14 cellular contexts compared by ENCODE assay signal in genomic region chr2:49619804-49620203, GRCh38.
A peak's percentile ranks its signal among the peaks of the same experiment; 100 is the strongest.
DNase-seq lines count a peak whose midpoint lies in the region; ATAC-seq and TF ChIP-seq lines count a peak whose summit lies in the region.
"Had no signal": no experiment of that assay in that cellular context is flagged by ENCODE, and none has a peak within 500 bp of the region (broad histone marks: within the 10 kb centered on the region; RNA-seq: fewer than 3 reads in every experiment).

No MANE protein-coding gene starts in this region.

- H3K27me3 Mint-ChIP-seq in endothelial cell (ENCODE audit: unreplicated experiment): peaks cover 1% of the 10 kb centered on the region
- no peaks in the 10 kb centered on the region for H3K27me3 Mint-ChIP-seq in activated T-helper 1 cell treated with anti-CD3 and anti-CD28 coated beads, Interleukin-12 subunit alpha, Interleukin-12 subunit beta, Interleukin-2, Interleukin-4 antibody, amounts not matched to agents 30 ng/mL and 10 ng/mL and 1 ng/mL, durations not matched to agents 14 hours and 24 hours and 36 hours (ENCODE audit: insufficient read depth)
- H3K27me3 Mint-ChIP-seq: activated CD4-positive, alpha-beta memory T cell treated with anti-CD3 and anti-CD28 coated beads, Interleukin-2, amount 10 ng/mL, durations not matched to agents 7 days and 5 days; brain had no signal

- intact Hi-C loops in left cardiac atrium (cut with DNase I): loop anchor here in 1 of 2 donors (5.0 to 10.0 kb wide), 2 partner anchors 525 to 782 kb away; no protein-coding TSS in a partner anchor
- intact Hi-C loops in activated T-helper 1 cell treated with anti-CD3 and anti-CD28 coated beads, Interleukin-12 subunit alpha, Interleukin-12 subunit beta, Interleukin-2, Interleukin-4 antibody, amounts not matched to agents 30 ng/mL and 10 ng/mL and 1 ng/mL, durations not matched to agents 14 hours and 24 hours and 36 hours (cut with micrococcal nuclease): no loop called here

- ATAC-seq in left cardiac atrium: no peak

- H3K27me3 ChIP-seq in cardiac muscle cell: no peaks in the 10 kb centered on the region

- no peaks in the 10 kb centered on the region for H3K36me3 Mint-ChIP-seq in endothelial cell (ENCODE audit: low read depth, unreplicated experiment)
- no peaks in the 10 kb centered on the region for H3K36me3 Mint-ChIP-seq in activated T-helper 1 cell treated with anti-CD3 and anti-CD28 coated beads, Interleukin-12 subunit alpha, Interleukin-12 subunit beta, Interleukin-2, Interleukin-4 antibody, amounts not matched to agents 30 ng/mL and 10 ng/mL and 1 ng/mL, durations not matched to agents 14 hours and 24 hours and 36 hours (ENCODE audit: low read depth)
- H3K36me3 Mint-ChIP-seq: brain, CD14-positive monocyte had no signal

- peak overlapping the region; percentile 74 for H3K27ac ChIP-seq in cardiac muscle cell

- H3K36me3 ChIP-seq in cardiac muscle cell: no peaks in the 10 kb centered on the region

- H3K4me1 Mint-ChIP-seq in endothelial cell (ENCODE audit: unreplicated experiment): no peaks in the 10 kb centered on the region
- H3K4me1 Mint-ChIP-seq in activated T-helper 1 cell treated with anti-CD3 and anti-CD28 coated beads, Interleukin-12 subunit alpha, Interleukin-12 subunit beta, Interleukin-2, Interleukin-4 antibody, amounts not matched to agents 30 ng/mL and 10 ng/mL and 1 ng/mL, durations not matched to agents 14 hours and 24 hours and 36 hours (ENCODE audit: low read depth): no peaks in the 10 kb centered on the region
- H3K4me1 Mint-ChIP-seq: activated CD4-positive, alpha-beta memory T cell treated with anti-CD3 and anti-CD28 coated beads, Interleukin-2, amount 10 ng/mL, durations not matched to agents 7 days and 5 days; CD14-positive monocyte had no signal

- H3K27ac Mint-ChIP-seq in endothelial cell (ENCODE audit: unreplicated experiment): no peak overlapping the region
- H3K27ac Mint-ChIP-seq in activated T-helper 1 cell treated with anti-CD3 and anti-CD28 coated beads, Interleukin-12 subunit alpha, Interleukin-12 subunit beta, Interleukin-2, Interleukin-4 antibody, amounts not matched to agents 30 ng/mL and 10 ng/mL and 1 ng/mL, durations not matched to agents 14 hours and 24 hours and 36 hours: no peak overlapping the region
- H3K27ac Mint-ChIP-seq: activated CD4-positive, alpha-beta memory T cell treated with anti-CD3 and anti-CD28 coated beads, Interleukin-2, amount 10 ng/mL, durations not matched to agents 7 days and 5 days; brain; CD14-positive monocyte had no signal

- no peaks in the 10 kb centered on the region for H3K9me3 ChIP-seq in cardiac muscle cell (ENCODE audit: low read depth)

- no peak overlapping the region for H3K4me3 Mint-ChIP-seq in endothelial cell (ENCODE audit: unreplicated experiment)
- H3K4me3 Mint-ChIP-seq in activated T-helper 1 cell treated with anti-CD3 and anti-CD28 coated beads, Interleukin-12 subunit alpha, Interleukin-12 subunit beta, Interleukin-2, Interleukin-4 antibody, amounts not matched to agents 30 ng/mL and 10 ng/mL and 1 ng/mL, durations not matched to agents 14 hours and 24 hours and 36 hours: no peak overlapping the region
- H3K4me3 Mint-ChIP-seq: activated CD4-positive, alpha-beta memory T cell treated with anti-CD3 and anti-CD28 coated beads, Interleukin-2, amount 10 ng/mL, durations not matched to agents 7 days and 5 days; brain; CD14-positive monocyte had no signal

- H3K4me1 ChIP-seq in cardiac muscle cell (ENCODE audit: low read depth): peaks cover 16% of the 10 kb centered on the region

- TF ChIP-seq CTCF in cardiac muscle cell (IDR thresholded peaks at IDR 0.05; ENCODE audit: low read depth, low read length) (peak; percentile 21), endothelial cell (IDR thresholded peaks at IDR 0.05; ENCODE audit: unreplicated experiment) (peak; percentile 44), retinal pigment epithelial cell (conservative IDR thresholded peaks at IDR 0.05; ENCODE audit: low read depth, low read length) (peak; percentile 43)

- DNase-seq in cardiac muscle cell (ENCODE audit: low read depth in 1 of 2, low spot score in 1 of 2) (peak in 1 of 2 donors; percentile 3), left cardiac atrium (no peak), NCI-H146 treated with DMSO at 0.1 percent for 48 hours (lab: John Stamatoyannopoulos, UW; ENCODE audit: unreplicated experiment) (peak; percentile 3), endothelial cell (ENCODE audit: low spot score) (peak; percentile 9), retinal pigment epithelial cell (ENCODE audit: low read depth) (no peak), OCI-M2 (lab: John Stamatoyannopoulos, UW; ENCODE audit: unreplicated experiment) (no peak), H4 (ENCODE audit: low spot score) (no peak)
- DNase-seq in activated T-helper 1 cell treated with anti-CD3 and anti-CD28 coated beads, Interleukin-12 subunit alpha, Interleukin-12 subunit beta, Interleukin-2, Interleukin-4 antibody, amounts not matched to agents 30 ng/mL and 10 ng/mL and 1 ng/mL, durations not matched to agents 14 hours and 24 hours and 36 hours (ENCODE audit: low spot score): no peak
- DNase-seq: activated CD4-positive, alpha-beta memory T cell treated with anti-CD3 and anti-CD28 coated beads, Interleukin-2, amount 10 ng/mL, durations not matched to agents 7 days and 5 days; activated gamma-delta T cell; NCI-H1930 had no signal

- H3K9me3 Mint-ChIP-seq in endothelial cell (ENCODE audit: unreplicated experiment): no peaks in the 10 kb centered on the region
- H3K9me3 Mint-ChIP-seq in activated T-helper 1 cell treated with anti-CD3 and anti-CD28 coated beads, Interleukin-12 subunit alpha, Interleukin-12 subunit beta, Interleukin-2, Interleukin-4 antibody, amounts not matched to agents 30 ng/mL and 10 ng/mL and 1 ng/mL, durations not matched to agents 14 hours and 24 hours and 36 hours: no peaks in the 10 kb centered on the region
- H3K9me3 Mint-ChIP-seq: activated CD4-positive, alpha-beta memory T cell treated with anti-CD3 and anti-CD28 coated beads, Interleukin-2, amount 10 ng/mL, durations not matched to agents 7 days and 5 days; brain; CD14-positive monocyte had no signal

- H3K4me3 ChIP-seq in cardiac muscle cell (no peak overlapping the region), retinal pigment epithelial cell (ENCODE audit: low read length) (no peak overlapping the region)
- H3K4me3 ChIP-seq: lung had no signal

Comparison
In these comparisons a context has a peak if more than half of its experiments do, and no peak if none do; other contexts are left out.
1. DNase-seq: peak in NCI-H146 treated with DMSO at 0.1 percent for 48 hours (single experiment) and endothelial cell (single experiment); none in left cardiac atrium (single experiment), retinal pigment epithelial cell (single experiment), OCI-M2 (single experiment), activated T-helper 1 cell treated with anti-CD3 and anti-CD28 coated beads, Interleukin-12 subunit alpha, Interleukin-12 subunit beta, Interleukin-2, Interleukin-4 antibody, amounts not matched to agents 30 ng/mL and 10 ng/mL and 1 ng/mL, durations not matched to agents 14 hours and 24 hours and 36 hours (single experiment) and H4 (single experiment).
2. Peak in every context shown above with its lines, with median percentiles within 50 percentile points of each other: CTCF ChIP-seq.